In genomic region chr3:32147509-32147908, GRCh38 we compare ENCODE assay signal across 15 cellular contexts. TPM values are rescaled to one million over a fixed set of nuclear protein-coding genes. Genes with fewer than 3 reads are reported as not detected.
DNase-seq lines count a peak whose midpoint lies in the region; ATAC-seq and TF ChIP-seq lines count a peak whose summit lies in the region.
"Had no signal": no experiment of that assay in that cellular context is flagged by ENCODE, and none has a peak within 500 bp of the region (broad histone marks: within the 10 kb centered on the region; RNA-seq: fewer than 3 reads in every experiment).

No MANE protein-coding gene starts in this region.

- peak overlapping the region; percentile 54 for H3K27ac Mint-ChIP-seq in stimulated activated effector memory CD8-positive, alpha-beta T cell treated with anti-CD3 and anti-CD28 coated beads, Interleukin-12 subunit alpha, Interleukin-12 subunit beta, amount 100 ng/mL, for 72 hours
- no peak overlapping the region for H3K27ac Mint-ChIP-seq in CD4-positive, alpha-beta T cell
- H3K27ac Mint-ChIP-seq in activated T-cell treated with anti-CD3 and anti-CD28 coated beads, Interleukin-2, amount 50 U/mL, for 24 hours = no peak overlapping the region

- ATAC-seq in stimulated activated effector memory CD8-positive, alpha-beta T cell treated with anti-CD3 and anti-CD28 coated beads, Interleukin-12 subunit alpha, Interleukin-12 subunit beta, amount 100 ng/mL, for 72 hours = no peak
- ATAC-seq in CD4-positive, alpha-beta T cell (ENCODE audit: poor library complexity) = no peak
- ATAC-seq in GM21526 (IDR thresholded peaks at IDR 0.05; ENCODE audit: low FRiP score, unreplicated experiment) = no peak
- ATAC-seq: activated CD8-positive, alpha-beta T cell treated with anti-CD3 and anti-CD28 coated beads, Interleukin-2, amount 10 ng/mL, durations not matched to agents 7 days and 5 days; mucosa of descending colon had no signal

- H3K4me1 ChIP-seq in PC-9 (replicated peaks; ENCODE audit: insufficient read depth) = peaks cover 25% of the 10 kb centered on the region
- H3K4me1 ChIP-seq: neural progenitor cell had no signal

- no peaks in the 10 kb centered on the region for H3K4me1 Mint-ChIP-seq in stimulated activated effector memory CD8-positive, alpha-beta T cell treated with anti-CD3 and anti-CD28 coated beads, Interleukin-12 subunit alpha, Interleukin-12 subunit beta, amount 100 ng/mL, for 72 hours
- H3K4me1 Mint-ChIP-seq in CD4-positive, alpha-beta T cell (ENCODE audit: low read depth) = peaks cover 10% of the 10 kb centered on the region
- no peaks in the 10 kb centered on the region for H3K4me1 Mint-ChIP-seq in activated T-cell treated with anti-CD3 and anti-CD28 coated beads, Interleukin-2, amount 50 U/mL, for 24 hours (ENCODE audit: low read depth)

- H3K4me3 ChIP-seq in HL-60 (replicated peaks; ENCODE audit: insufficient read depth, low read length) (no peak overlapping the region), PC-9 (no peak overlapping the region), epithelial cell of esophagus (ENCODE audit: low read length) (no peak overlapping the region)
- H3K4me3 ChIP-seq: mucosa of descending colon, neural progenitor cell had no signal

- H3K4me3 Mint-ChIP-seq in stimulated activated effector memory CD8-positive, alpha-beta T cell treated with anti-CD3 and anti-CD28 coated beads, Interleukin-12 subunit alpha, Interleukin-12 subunit beta, amount 100 ng/mL, for 72 hours = no peak overlapping the region
- no peak overlapping the region for H3K4me3 Mint-ChIP-seq in CD4-positive, alpha-beta T cell
- H3K4me3 Mint-ChIP-seq in activated T-cell treated with anti-CD3 and anti-CD28 coated beads, Interleukin-2, amount 50 U/mL, for 24 hours = no peak overlapping the region
- H3K4me3 Mint-ChIP-seq: activated CD8-positive, alpha-beta T cell treated with anti-CD3 and anti-CD28 coated beads, Interleukin-2, amount 10 ng/mL, durations not matched to agents 7 days and 5 days; CD4-positive, CD25-positive, alpha-beta regulatory T cell; neural progenitor cell had no signal

- no TSS peak for BruUV-seq in PC-9 (replicated peaks; lab: Mats Ljungman, UMichigan)

- H3K27me3 ChIP-seq in HL-60 (ENCODE audit: insufficient read depth, poor library complexity, severe bottlenecking) = no peaks in the 10 kb centered on the region
- H3K27me3 ChIP-seq in PC-9 (ENCODE audit: insufficient read depth, low read depth) = no peaks in the 10 kb centered on the region
- no peaks in the 10 kb centered on the region for H3K27me3 ChIP-seq in CD4-positive, alpha-beta T cell (ENCODE audit: control insufficient read depth, insufficient read depth, low read length)
- H3K27me3 ChIP-seq: neural progenitor cell had no signal

- peaks cover 11% of the 10 kb centered on the region; the same call in 1 of the 2 replicates for H3F3A ChIP-seq in PC-9 (ENCODE audit: insufficient read depth, low read depth)

- H3K4me2 ChIP-seq in PC-9 = peak overlapping the region; percentile 54

- no peaks in the 10 kb centered on the region for H3K9me2 ChIP-seq in PC-9 (ENCODE audit: insufficient read depth)

- no peak overlapping the region for H2AFZ ChIP-seq in PC-9

- H3K9me3 ChIP-seq in PC-9 (ENCODE audit: insufficient read depth, low read depth) = no peaks in the 10 kb centered on the region
- no peaks in the 10 kb centered on the region for H3K9me3 ChIP-seq in CD4-positive, alpha-beta T cell (ENCODE audit: control insufficient read depth, low read length)
- H3K9me3 ChIP-seq: mucosa of descending colon had no signal

- no peaks in the 10 kb centered on the region for H3K9me3 Mint-ChIP-seq in stimulated activated effector memory CD8-positive, alpha-beta T cell treated with anti-CD3 and anti-CD28 coated beads, Interleukin-12 subunit alpha, Interleukin-12 subunit beta, amount 100 ng/mL, for 72 hours
- no peaks in the 10 kb centered on the region for H3K9me3 Mint-ChIP-seq in CD4-positive, alpha-beta T cell
- H3K9me3 Mint-ChIP-seq in activated T-cell treated with anti-CD3 and anti-CD28 coated beads, Interleukin-2, amount 50 U/mL, for 24 hours = no peaks in the 10 kb centered on the region
- H3K9me3 Mint-ChIP-seq: neural progenitor cell had no signal

- POLR2A ChIA-PET in PC-9 (lab: Charles Lee; ENCODE audit: unreplicated experiment) = no interaction called here
- POLR2A ChIA-PET in CD4-positive, alpha-beta T cell (lab: Charles Lee) = no interaction called here

- H3K36me3 Mint-ChIP-seq in stimulated activated effector memory CD8-positive, alpha-beta T cell treated with anti-CD3 and anti-CD28 coated beads, Interleukin-12 subunit alpha, Interleukin-12 subunit beta, amount 100 ng/mL, for 72 hours = peaks cover 51% of the 10 kb centered on the region
- H3K36me3 Mint-ChIP-seq in CD4-positive, alpha-beta T cell (ENCODE audit: low read depth) = peaks cover 78% of the 10 kb centered on the region
- H3K36me3 Mint-ChIP-seq in activated T-cell treated with anti-CD3 and anti-CD28 coated beads, Interleukin-2, amount 50 U/mL, for 24 hours (ENCODE audit: low read depth) = peaks cover 75% of the 10 kb centered on the region

- H4K20me1 ChIP-seq in PC-9 (ENCODE audit: insufficient read depth) = no peaks in the 10 kb centered on the region

- TF ChIP-seq CTCF in HL-60 (IDR thresholded peaks at IDR 0.05; ENCODE audit: insufficient read depth, low read length) = no peak
- TF ChIP-seq CTCF in PC-9 (conservative IDR thresholded peaks at IDR 0.05) = no peak
- TF ChIP-seq CTCF in epithelial cell of esophagus (IDR thresholded peaks at IDR 0.05; ENCODE audit: insufficient read depth, low read depth, low read length, missing control alignments) = no peak
- no peak for TF ChIP-seq CTCF in CD4-positive, alpha-beta T cell (IDR thresholded peaks at IDR 0.05)

- CTCF ChIA-PET in PC-9 (lab: Charles Lee) = no interaction called here
- CTCF ChIA-PET in CD4-positive, alpha-beta T cell (lab: Charles Lee) = no interaction called here

- H3K36me3 ChIP-seq in PC-9 (ENCODE audit: low read depth) = no peaks in the 10 kb centered on the region
- H3K36me3 ChIP-seq: neural progenitor cell had no signal

- intact Hi-C loops in PC-9 (cut with micrococcal nuclease; ENCODE audit: unreplicated experiment) = loop anchor here (10.0 kb wide), 1 partner anchor 533 kb away; no protein-coding TSS in a partner anchor
- intact Hi-C loops in CD4-positive, alpha-beta T cell (cut with DNase I, micrococcal nuclease) = loop anchor here in 1 of 2 experiments (10.0 kb wide), 1 partner anchor 423 kb away; no protein-coding TSS in a partner anchor

- H3K79me2 ChIP-seq in PC-9 (ENCODE audit: low read depth) = no peaks in the 10 kb centered on the region

- H3K27me3 Mint-ChIP-seq in CD4-positive, alpha-beta T cell = no peaks in the 10 kb centered on the region
- no peaks in the 10 kb centered on the region for H3K27me3 Mint-ChIP-seq in activated T-cell treated with anti-CD3 and anti-CD28 coated beads, Interleukin-2, amount 50 U/mL, for 24 hours
- H3K27me3 Mint-ChIP-seq: CD4-positive, CD25-positive, alpha-beta regulatory T cell had no signal

- no peak for DNase-seq in HL-60 (ENCODE audit: low read depth in 1 of 2, low spot score in 1 of 2)
- DNase-seq in PC-9 = peak in 1 of 2 experiments; percentile 65
- peak; percentile 57 for DNase-seq in epithelial cell of esophagus (ENCODE audit: low read depth)
- no peak for DNase-seq in stimulated activated effector memory CD8-positive, alpha-beta T cell treated with anti-CD3 and anti-CD28 coated beads, Interleukin-12 subunit alpha, Interleukin-12 subunit beta, amount 100 ng/mL, for 72 hours (ENCODE audit: low spot score in 2 of 2)
- DNase-seq in CD4-positive, alpha-beta T cell = no peak
- no peak for DNase-seq in activated T-cell treated with anti-CD3 and anti-CD28 coated beads, Interleukin-2, amount 50 U/mL, for 24 hours
- DNase-seq: activated CD4-positive, alpha-beta T cell treated with anti-CD3 and anti-CD28 coated beads for 1 hour; activated CD8-positive, alpha-beta T cell treated with anti-CD3 and anti-CD28 coated beads, Interleukin-2, amount 10 ng/mL, durations not matched to agents 7 days and 5 days; activated naive CD4-positive, alpha-beta T cell treated with anti-CD3 and anti-CD28 coated beads, Interleukin-2, amount 50 U/mL, for 16 hours; CD4-positive, CD25-positive, alpha-beta regulatory T cell; central memory CD4-positive, alpha-beta T cell; mucosa of descending colon; RPMI8226 had no signal

- H3K27ac ChIP-seq in HL-60 (replicated peaks) (peak overlapping the region; percentile 82), PC-9 (peak overlapping the region; percentile 53)
- H3K27ac ChIP-seq in CD4-positive, alpha-beta T cell (ENCODE audit: low read depth, low read length) = no peak overlapping the region
- H3K27ac ChIP-seq: neural progenitor cell had no signal

RNA-seq across cellular contexts. Expression of gene GPD1L, which starts 41.1 kb away (rescaled TPM):
- total RNA-seq in PC-9 (2021) = 10.3 and 11.2 TPM in 2 replicates
- 10 to 100 TPM; 15.3 to 16.0 TPM for total RNA-seq in CD4-positive, alpha-beta T cell
